ENCODE assay signal across 7 cellular contexts in genomic region chr21:39788383-39788782, GRCh38. TPM values are rescaled to one million over a fixed set of nuclear protein-coding genes. Genes with fewer than 3 reads are reported as not detected.
A peak's percentile ranks its signal among the peaks of the same experiment; 100 is the strongest.
DNase-seq lines count a peak whose midpoint lies in the region; ATAC-seq and TF ChIP-seq lines count a peak whose summit lies in the region.

No MANE protein-coding gene starts in this region.

- DNase-seq in HL-60 (ENCODE audit: low read depth in 1 of 2, low spot score in 1 of 2), result no peak
- DNase-seq in NCI-H774 (lab: John Stamatoyannopoulos, UW), result peak; percentile 79
- DNase-seq in dorsolateral prefrontal cortex, result peak; percentile 23 to 80 (median 66)
- peak; percentile 82 for DNase-seq in lower lobe of right lung
- peak; percentile 84 for DNase-seq in ureter (ENCODE audit: low spot score)

- intact Hi-C loops in dorsolateral prefrontal cortex (cut with DNase I), result loop anchor here in 1 of 2 donors (5.0 kb wide), 1 partner anchor 334 kb away; no protein-coding TSS in a partner anchor
- intact Hi-C loops in lower lobe of right lung (cut with DNase I), result no loop called here

- peaks cover 10% of the 10 kb centered on the region for H3K4me1 ChIP-seq in lower lobe of right lung

- H3K27ac ChIP-seq in HL-60 (replicated peaks), result no peak overlapping the region
- H3K27ac ChIP-seq in dorsolateral prefrontal cortex, result peak overlapping the region in 1 of 59 donors; percentile 11
- H3K27ac ChIP-seq in lower lobe of right lung, result no peak overlapping the region

- H3K4me3 ChIP-seq in HL-60 (replicated peaks; ENCODE audit: insufficient read depth, low read length) (no peak overlapping the region), dorsolateral prefrontal cortex (peak overlapping the region in 39 of 59 donors; percentile 7 to 51 (median 32)), lower lobe of right lung (no peak overlapping the region)

- H3K36me3 ChIP-seq in lower lobe of right lung, result no peaks in the 10 kb centered on the region

- TF ChIP-seq CTCF in HL-60 (IDR thresholded peaks at IDR 0.05; ENCODE audit: insufficient read depth, low read length) (peak; percentile 37), dorsolateral prefrontal cortex (IDR thresholded peaks at IDR 0.05 in 54 of 56, conservative IDR thresholded peaks at IDR 0.05 in 2 of 56; ENCODE audit: low read depth in 1 of 56, partially characterized antibody in 56 of 56) (peak; percentile 40 to 88 (median 73)), lower lobe of right lung (IDR thresholded peaks at IDR 0.05) (peak; percentile 65)

- peak; percentile 98 to 99 for ATAC-seq in lower lobe of right lung
- no peak for ATAC-seq in activated CD4-positive, CD25-positive, alpha-beta regulatory T cell treated with anti-CD3 and anti-CD28 coated beads, Interleukin-2, amount 50 U/mL, for 24 hours
- no peak for ATAC-seq in HG02610 (IDR thresholded peaks at IDR 0.05; ENCODE audit: unreplicated experiment)

- peaks cover 1% of the 10 kb centered on the region for H3K27me3 ChIP-seq in HL-60 (ENCODE audit: insufficient read depth, poor library complexity, severe bottlenecking)
- no peaks in the 10 kb centered on the region for H3K27me3 ChIP-seq in dorsolateral prefrontal cortex
- H3K27me3 ChIP-seq in lower lobe of right lung (ENCODE audit: low read depth), result no peaks in the 10 kb centered on the region

- H3K9me3 ChIP-seq in lower lobe of right lung, result no peaks in the 10 kb centered on the region

RNA-seq across cellular contexts. Expression of gene IGSF5, which starts 43.4 kb away (rescaled TPM):
- 1 to 10 TPM in 84 of 120 experiments, under 1 TPM in 34, not detected in 2; 0.25 to 3.0 (median 1.2) TPM for total RNA-seq in dorsolateral prefrontal cortex
- not detected for total RNA-seq in lower lobe of right lung
- 2.0 TPM for total RNA-seq in ureter

Comparison
In these comparisons a context has a peak if more than half of its experiments do, and no peak if none do; other contexts are left out.
1. DNase-seq: peak in NCI-H774 (single experiment), dorsolateral prefrontal cortex (10 of 10), lower lobe of right lung (single experiment) and ureter (single experiment); none in HL-60 (0 of 2).
2. H3K4me3 ChIP-seq: peak in dorsolateral prefrontal cortex (39 of 59); none in HL-60 (single experiment) and lower lobe of right lung (single experiment).
3. ATAC-seq: peak in lower lobe of right lung (2 of 2); none in activated CD4-positive, CD25-positive, alpha-beta regulatory T cell treated with anti-CD3 and anti-CD28 coated beads, Interleukin-2, amount 50 U/mL, for 24 hours (0 of 2) and HG02610 (single experiment).
4. Peak in every context shown above with its lines, with median percentiles within 50 percentile points of each other: CTCF ChIP-seq.